Comparison of ENCODE assay signal across 1 cellular context in the genomic region with DNA sequence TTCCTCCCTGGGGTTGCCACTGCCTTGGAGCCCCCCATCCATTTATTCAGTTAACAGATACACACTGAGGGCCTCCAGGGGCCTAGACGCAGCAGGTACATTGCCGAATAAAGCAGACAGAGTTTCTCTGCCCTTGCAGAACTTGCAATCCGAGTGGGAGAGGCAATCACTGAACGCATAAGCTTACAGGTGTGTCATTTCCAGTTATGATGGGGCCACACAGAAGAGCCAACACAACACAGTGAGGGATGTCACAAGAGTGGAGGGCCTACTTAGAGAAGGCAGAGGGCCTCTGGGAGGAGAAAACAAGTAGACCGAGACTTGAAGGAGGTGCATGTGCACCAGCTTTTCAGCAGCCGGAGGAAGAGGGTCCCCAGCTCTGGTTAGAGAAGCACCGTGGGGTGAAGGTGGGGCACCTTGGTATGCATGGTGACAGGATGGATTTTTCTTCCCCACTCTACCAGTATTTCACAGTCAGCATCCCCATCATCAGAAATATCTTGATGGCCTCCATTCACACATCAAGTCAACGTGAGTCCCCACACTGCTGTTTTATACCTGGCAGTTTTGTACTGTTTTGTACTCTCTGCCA.
TF ChIP-seq lines count a peak whose summit lies in the region.

No MANE protein-coding gene starts in this region.

TF ChIP-seq in GM12878, 131 proteins besides CTCF, POLR2A, EP300 and RAD21:
- no peak for TF ChIP-seq POU2F2 (IDR thresholded peaks at IDR 0.05; ENCODE audit: borderline replicate concordance, low read depth, low read length)
- TF ChIP-seq HCFC1 (IDR thresholded peaks at IDR 0.05; ENCODE audit: low read length): no peak
- TF ChIP-seq ZBTB4 (CRISPR knock-in tag; IDR thresholded peaks at IDR 0.05): no peak
- TF ChIP-seq CHD2 (IDR thresholded peaks at IDR 0.05; ENCODE audit: borderline replicate concordance, low read depth, low read length): no peak
- TF ChIP-seq, protein P1, sequence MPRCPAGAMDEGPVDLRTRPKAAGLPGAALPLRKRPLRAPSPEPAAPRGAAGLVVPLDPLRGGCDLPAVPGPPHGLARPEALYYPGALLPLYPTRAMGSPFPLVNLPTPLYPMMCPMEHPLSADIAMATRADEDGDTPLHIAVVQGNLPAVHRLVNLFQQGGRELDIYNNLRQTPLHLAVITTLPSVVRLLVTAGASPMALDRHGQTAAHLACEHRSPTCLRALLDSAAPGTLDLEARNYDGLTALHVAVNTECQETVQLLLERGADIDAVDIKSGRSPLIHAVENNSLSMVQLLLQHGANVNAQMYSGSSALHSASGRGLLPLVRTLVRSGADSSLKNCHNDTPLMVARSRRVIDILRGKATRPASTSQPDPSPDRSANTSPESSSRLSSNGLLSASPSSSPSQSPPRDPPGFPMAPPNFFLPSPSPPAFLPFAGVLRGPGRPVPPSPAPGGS (IDR thresholded peaks at IDR 0.05; ENCODE audit: borderline replicate concordance, insufficient read depth, low read depth, low read length, poor library complexity, severe bottlenecking): no peak
- TF ChIP-seq IRF5 (IDR thresholded peaks at IDR 0.05; ENCODE audit: borderline replicate concordance): no peak
- no peak for TF ChIP-seq ZZZ3 (IDR thresholded peaks at IDR 0.05; ENCODE audit: control insufficient read depth, insufficient read length, low read depth)
- no peak for TF ChIP-seq ELK1 (IDR thresholded peaks at IDR 0.05; ENCODE audit: low read depth, low read length)
- TF ChIP-seq, protein P2, sequence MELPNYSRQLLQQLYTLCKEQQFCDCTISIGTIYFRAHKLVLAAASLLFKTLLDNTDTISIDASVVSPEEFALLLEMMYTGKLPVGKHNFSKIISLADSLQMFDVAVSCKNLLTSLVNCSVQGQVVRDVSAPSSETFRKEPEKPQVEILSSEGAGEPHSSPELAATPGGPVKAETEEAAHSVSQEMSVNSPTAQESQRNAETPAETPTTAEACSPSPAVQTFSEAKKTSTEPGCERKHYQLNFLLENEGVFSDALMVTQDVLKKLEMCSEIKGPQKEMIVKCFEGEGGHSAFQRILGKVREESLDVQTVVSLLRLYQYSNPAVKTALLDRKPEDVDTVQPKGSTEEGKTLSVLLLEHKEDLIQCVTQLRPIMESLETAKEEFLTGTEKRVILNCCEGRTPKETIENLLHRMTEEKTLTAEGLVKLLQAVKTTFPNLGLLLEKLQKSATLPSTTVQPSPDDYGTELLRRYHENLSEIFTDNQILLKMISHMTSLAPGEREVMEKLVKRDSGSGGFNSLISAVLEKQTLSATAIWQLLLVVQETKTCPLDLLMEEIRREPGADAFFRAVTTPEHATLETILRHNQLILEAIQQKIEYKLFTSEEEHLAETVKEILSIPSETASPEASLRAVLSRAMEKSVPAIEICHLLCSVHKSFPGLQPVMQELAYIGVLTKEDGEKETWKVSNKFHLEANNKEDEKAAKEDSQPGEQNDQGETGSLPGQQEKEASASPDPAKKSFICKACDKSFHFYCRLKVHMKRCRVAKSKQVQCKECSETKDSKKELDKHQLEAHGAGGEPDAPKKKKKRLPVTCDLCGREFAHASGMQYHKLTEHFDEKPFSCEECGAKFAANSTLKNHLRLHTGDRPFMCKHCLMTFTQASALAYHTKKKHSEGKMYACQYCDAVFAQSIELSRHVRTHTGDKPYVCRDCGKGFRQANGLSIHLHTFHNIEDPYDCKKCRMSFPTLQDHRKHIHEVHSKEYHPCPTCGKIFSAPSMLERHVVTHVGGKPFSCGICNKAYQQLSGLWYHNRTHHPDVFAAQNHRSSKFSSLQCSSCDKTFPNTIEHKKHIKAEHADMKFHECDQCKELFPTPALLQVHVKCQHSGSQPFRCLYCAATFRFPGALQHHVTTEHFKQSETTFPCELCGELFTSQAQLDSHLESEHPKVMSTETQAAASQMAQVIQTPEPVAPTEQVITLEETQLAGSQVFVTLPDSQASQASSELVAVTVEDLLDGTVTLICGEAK (IDR thresholded peaks at IDR 0.05; ENCODE audit: borderline replicate concordance): no peak
- no peak for TF ChIP-seq MXI1 (IDR thresholded peaks at IDR 0.05; ENCODE audit: low read depth, low read length)
- no peak for TF ChIP-seq STAT1 (conservative IDR thresholded peaks at IDR 0.05)
- no peak for TF ChIP-seq BACH1 (IDR thresholded peaks at IDR 0.05; ENCODE audit: borderline replicate concordance)
- TF ChIP-seq TAF1 (IDR thresholded peaks at IDR 0.05; ENCODE audit: borderline replicate concordance, low read depth, low read length): no peak
- TF ChIP-seq HDAC6 (IDR thresholded peaks at IDR 0.05; ENCODE audit: unreplicated experiment): no peak
- TF ChIP-seq MTA3 (IDR thresholded peaks at IDR 0.05; ENCODE audit: borderline replicate concordance, low read length): no peak
- TF ChIP-seq, protein P3, sequence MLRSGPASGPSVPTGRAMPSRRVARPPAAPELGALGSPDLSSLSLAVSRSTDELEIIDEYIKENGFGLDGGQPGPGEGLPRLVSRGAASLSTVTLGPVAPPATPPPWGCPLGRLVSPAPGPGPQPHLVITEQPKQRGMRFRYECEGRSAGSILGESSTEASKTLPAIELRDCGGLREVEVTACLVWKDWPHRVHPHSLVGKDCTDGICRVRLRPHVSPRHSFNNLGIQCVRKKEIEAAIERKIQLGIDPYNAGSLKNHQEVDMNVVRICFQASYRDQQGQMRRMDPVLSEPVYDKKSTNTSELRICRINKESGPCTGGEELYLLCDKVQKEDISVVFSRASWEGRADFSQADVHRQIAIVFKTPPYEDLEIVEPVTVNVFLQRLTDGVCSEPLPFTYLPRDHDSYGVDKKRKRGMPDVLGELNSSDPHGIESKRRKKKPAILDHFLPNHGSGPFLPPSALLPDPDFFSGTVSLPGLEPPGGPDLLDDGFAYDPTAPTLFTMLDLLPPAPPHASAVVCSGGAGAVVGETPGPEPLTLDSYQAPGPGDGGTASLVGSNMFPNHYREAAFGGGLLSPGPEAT (IDR thresholded peaks at IDR 0.05; ENCODE audit: low read depth): no peak
- TF ChIP-seq, protein P4, sequence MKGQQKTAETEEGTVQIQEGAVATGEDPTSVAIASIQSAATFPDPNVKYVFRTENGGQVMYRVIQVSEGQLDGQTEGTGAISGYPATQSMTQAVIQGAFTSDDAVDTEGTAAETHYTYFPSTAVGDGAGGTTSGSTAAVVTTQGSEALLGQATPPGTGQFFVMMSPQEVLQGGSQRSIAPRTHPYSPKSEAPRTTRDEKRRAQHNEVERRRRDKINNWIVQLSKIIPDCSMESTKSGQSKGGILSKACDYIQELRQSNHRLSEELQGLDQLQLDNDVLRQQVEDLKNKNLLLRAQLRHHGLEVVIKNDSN (IDR thresholded peaks at IDR 0.05; ENCODE audit: borderline replicate concordance, extremely low read length, insufficient read depth, low read depth, low read length): no peak
- TF ChIP-seq TARDBP (IDR thresholded peaks at IDR 0.05; ENCODE audit: borderline replicate concordance): no peak
- no peak for TF ChIP-seq BHLHE40 (IDR thresholded peaks at IDR 0.05; ENCODE audit: borderline replicate concordance in 1 of 2, low read depth in 2 of 2, low read length in 1 of 2)
- TF ChIP-seq, protein P5, sequence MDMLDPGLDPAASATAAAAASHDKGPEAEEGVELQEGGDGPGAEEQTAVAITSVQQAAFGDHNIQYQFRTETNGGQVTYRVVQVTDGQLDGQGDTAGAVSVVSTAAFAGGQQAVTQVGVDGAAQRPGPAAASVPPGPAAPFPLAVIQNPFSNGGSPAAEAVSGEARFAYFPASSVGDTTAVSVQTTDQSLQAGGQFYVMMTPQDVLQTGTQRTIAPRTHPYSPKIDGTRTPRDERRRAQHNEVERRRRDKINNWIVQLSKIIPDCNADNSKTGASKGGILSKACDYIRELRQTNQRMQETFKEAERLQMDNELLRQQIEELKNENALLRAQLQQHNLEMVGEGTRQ (IDR thresholded peaks at IDR 0.05; ENCODE audit: borderline replicate concordance, low read depth, low read length): no peak
